Comparison of ENCODE assay signal across 9 cellular contexts in genomic region chr11:132126973-132127900, GRCh38.
DNase-seq lines count a peak whose midpoint lies in the region; ATAC-seq, FAIRE-seq and TF ChIP-seq lines count a peak whose summit lies in the region.
"Had no signal": no experiment of that assay in that cellular context is flagged by ENCODE, and none has a peak within 500 bp of the region (broad histone marks: within the 10 kb centered on the region; RNA-seq: fewer than 3 reads in every experiment).

No MANE protein-coding gene starts in this region.

- H3K9ac ChIP-seq in colonic mucosa (ENCODE audit: low read depth in 2 of 2, low read length in 2 of 2) (no peak overlapping the region), HepG2 (ENCODE audit: insufficient read depth, low read depth, low read length) (no peak overlapping the region)

- TF ChIP-seq RAD21 in HepG2 (CRISPR knock-in tag; IDR thresholded peaks at IDR 0.05) = no peak

- DNase-seq in GM19239 (ENCODE audit: insufficient read length, low spot score) (peak; percentile 15), NCI-H748 treated with DMSO at 0.1 percent for 48 hours (lab: John Stamatoyannopoulos, UW) (peak; percentile 63), colonic mucosa (peak; percentile 45), HepG2 (ENCODE audit: low spot score) (peak; percentile 3), type B pancreatic cell (ENCODE audit: extremely low spot score, unreplicated experiment) (no peak), GM19240 (ENCODE audit: insufficient read length, low spot score) (no peak), SKM-1 treated with dmso at 0.1 percent for 144 hours (lab: John Stamatoyannopoulos, UW; ENCODE audit: unreplicated experiment) (no peak)
- no peak for DNase-seq in central memory CD4-positive, alpha-beta T cell
- DNase-seq: activated B cell treated with CpG ODN at 0.5 μM for 24 hours had no signal

- H3K36me3 ChIP-seq in colonic mucosa (no peaks in the 10 kb centered on the region), HepG2 (replicated peaks in 1 of 2; ENCODE audit: control insufficient read depth in 1 of 2, insufficient read depth in 2 of 2, low read length in 2 of 2) (no peaks in the 10 kb centered on the region)

- H3K27me3 Mint-ChIP-seq in type B pancreatic cell = peaks cover 51% of the 10 kb centered on the region
- H3K27me3 Mint-ChIP-seq: activated B cell treated with CpG ODN at 0.5 μM for 24 hours had no signal

- no peak overlapping the region for H3K27ac Mint-ChIP-seq in type B pancreatic cell
- H3K27ac Mint-ChIP-seq: activated B cell treated with CpG ODN at 0.5 μM for 24 hours had no signal

- no peak for TF ChIP-seq POLR2A in HepG2 (IDR thresholded peaks at IDR 0.05; ENCODE audit: insufficient read depth in 1 of 2, low read depth in 2 of 2, low read length in 2 of 2)

- no peaks in the 10 kb centered on the region for H3K79me2 ChIP-seq in HepG2 (ENCODE audit: insufficient read depth, low read length)

- no peaks in the 10 kb centered on the region for H3K4me1 Mint-ChIP-seq in type B pancreatic cell (ENCODE audit: unreplicated experiment)
- H3K4me1 Mint-ChIP-seq: activated B cell treated with CpG ODN at 0.5 μM for 24 hours had no signal

- BruUV-seq in HepG2 (replicated peaks; lab: Mats Ljungman, UMichigan) = no TSS peak

- in situ Hi-C loops in HepG2 (cut with HindIII; ENCODE audit: extremely low pct_ligation_motif_present, low pct_unique_long_range_greater_than_20kb) = loop anchor here (25.0 kb wide), 1 partner anchor 265 kb away; no protein-coding TSS in a partner anchor

- peak overlapping the region; percentile 12 for H3K4me3 ChIP-seq in colonic mucosa
- H3K4me3 ChIP-seq in HepG2 (replicated peaks in 1 of 3; ENCODE audit: insufficient read depth in 1 of 3, low read depth in 2 of 3, low read length in 3 of 3) = no peak overlapping the region

- intact Hi-C loops in colonic mucosa (cut with DNase I) (loop anchor here (10.0 kb wide), 1 partner anchor 262 kb away; no protein-coding TSS in a partner anchor), HepG2 (cut with micrococcal nuclease; ENCODE audit: unreplicated experiment) (no loop called here)

- H3K9me3 ChIP-seq in colonic mucosa (no peaks in the 10 kb centered on the region), HepG2 (ENCODE audit: low read length) (no peaks in the 10 kb centered on the region)

- no peak overlapping the region for H2AFZ ChIP-seq in HepG2 (ENCODE audit: low read length)

- no peak for TF ChIP-seq EP300 in HepG2 (IDR thresholded peaks at IDR 0.05; ENCODE audit: low read depth in 2 of 2, low read length in 2 of 2)
- no peak for TF ChIP-seq EP300 in HepG2 (CRISPR knock-in tag; IDR thresholded peaks at IDR 0.05; ENCODE audit: borderline replicate concordance)

- TF ChIP-seq CTCF in colonic mucosa (IDR thresholded peaks at IDR 0.05) (no peak), HepG2 (CRISPR knock-in tag; IDR thresholded peaks at IDR 0.05) (0 out of 2 replicates have a peak, but pooled peaks have one; percentile 18), type B pancreatic cell (conservative IDR thresholded peaks at IDR 0.05) (peak; percentile 72)

- no peaks in the 10 kb centered on the region for H4K20me1 ChIP-seq in HepG2 (ENCODE audit: insufficient read depth, low read length)

- POLR2A ChIA-PET in HepG2 (lab: Yijun Ruan, JAX) = no interaction called here

- FAIRE-seq in GM19239 (lab: Jason Lieb, UNC) (no peak), HepG2 (lab: Jason Lieb, UNC) (no peak)

- CTCF ChIA-PET in HepG2 (lab: Yijun Ruan, JAX; ENCODE audit: low intra/inter-chr PET ratio, low total read pairs) = no interaction called here

- H3K4me1 ChIP-seq in colonic mucosa (no peaks in the 10 kb centered on the region), HepG2 (ENCODE audit: insufficient read depth, low read length) (no peaks in the 10 kb centered on the region)

- no peaks in the 10 kb centered on the region for H3K36me3 Mint-ChIP-seq in type B pancreatic cell

- no peak; the same call in 2 of the 3 replicates for ATAC-seq in HepG2

- H3K27me3 ChIP-seq in colonic mucosa (no peaks in the 10 kb centered on the region), HepG2 (ENCODE audit: control insufficient read depth in 1 of 2, insufficient read depth in 2 of 2, low read length in 2 of 2) (0 out of 5 replicates have a peak, but pooled peaks cover 0 to 8% of the 10 kb centered on the region in 2 experiments)

- H3K27ac ChIP-seq in colonic mucosa (no peak overlapping the region), HepG2 (ENCODE audit: extremely low read length, insufficient read depth, low read length) (no peak overlapping the region)

- no peak overlapping the region for H3K4me3 Mint-ChIP-seq in type B pancreatic cell
- H3K4me3 Mint-ChIP-seq: activated B cell treated with CpG ODN at 0.5 μM for 24 hours had no signal

- no peak overlapping the region for H3K4me2 ChIP-seq in HepG2 (ENCODE audit: low read depth, low read length)

- 15% methylated on average over 19 of the region's 19 CpGs for WGBS in HepG2 (ENCODE audit: low lambda C conversion rate)

- no peaks in the 10 kb centered on the region for H3K9me3 Mint-ChIP-seq in type B pancreatic cell
- H3K9me3 Mint-ChIP-seq: activated B cell treated with CpG ODN at 0.5 μM for 24 hours had no signal

TF ChIP-seq in HepG2, 621 proteins besides CTCF, POLR2A, EP300 and RAD21:
- no peak for TF ChIP-seq ZNF124 (CRISPR knock-in tag; IDR thresholded peaks at IDR 0.05)
- TF ChIP-seq STAG1 (CRISPR knock-in tag; IDR thresholded peaks at IDR 0.05) = peak; percentile 34; the same call in 1 of the 2 replicates

Comparison
In these comparisons a context has a peak if more than half of its experiments do, and no peak if none do; other contexts are left out.
1. DNase-seq: peak in GM19239 (single experiment), NCI-H748 treated with DMSO at 0.1 percent for 48 hours (single experiment), colonic mucosa (single experiment) and HepG2 (single experiment); none in type B pancreatic cell (single experiment), GM19240 (single experiment), central memory CD4-positive, alpha-beta T cell (single experiment) and SKM-1 treated with dmso at 0.1 percent for 144 hours (single experiment).